27 cellular contexts compared by ENCODE assay signal in the genomic region with DNA sequence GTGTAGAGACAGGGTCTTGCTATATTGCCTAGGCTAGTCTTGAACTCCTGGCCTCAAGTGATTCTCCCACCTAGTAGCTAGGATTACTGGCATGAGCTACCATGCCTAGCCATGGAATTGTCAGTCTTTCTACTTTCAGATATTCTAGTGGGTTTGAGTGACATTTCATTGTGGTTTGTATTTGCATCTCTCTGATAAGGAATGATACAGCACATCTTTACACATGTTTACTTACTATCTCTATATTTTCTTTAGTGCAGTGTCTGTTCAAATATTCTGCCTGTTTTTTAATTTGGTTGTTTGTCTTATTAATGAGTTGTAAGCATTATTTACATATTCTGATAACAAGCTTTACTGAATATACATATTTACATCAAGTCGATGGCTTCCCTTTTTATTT.
"Had no signal": no experiment of that assay in that cellular context is flagged by ENCODE, and none has a peak within 500 bp of the region (broad histone marks: within the 10 kb centered on the region; RNA-seq: fewer than 3 reads in every experiment).

No MANE protein-coding gene starts in this region.

- H3K4me1 ChIP-seq: colonic mucosa, esophagus muscularis mucosa, esophagus squamous epithelium, foreskin keratinocyte, gastrocnemius medialis, gastroesophageal sphincter had no signal

- DNase-seq: colonic mucosa; cortex of kidney; dermis blood vessel endothelial cell; dorsolateral prefrontal cortex; effector CD4-positive, alpha-beta T cell; effector CD8-positive, alpha-beta T cell; effector memory CD4-positive, alpha-beta T cell; effector memory CD8-positive, alpha-beta T cell; erythroblast; esophagus squamous epithelium; foreskin fibroblast; foreskin keratinocyte; foreskin melanocyte; gastrocnemius medialis; glutamatergic neuron; head of caudate nucleus; heart left ventricle; heart right ventricle had no signal

- H3K27ac ChIP-seq: colonic mucosa, coronary artery, dorsolateral prefrontal cortex, epithelial cell of prostate, esophagus muscularis mucosa, esophagus squamous epithelium, foreskin keratinocyte, gastrocnemius medialis, gastroesophageal sphincter, heart left ventricle, heart right ventricle had no signal

- H3K9me3 ChIP-seq: colonic mucosa, gastrocnemius medialis had no signal

- FAIRE-seq: colon, endometrium, endothelial cell of umbilical vein, frontal cortex had no signal

- ATAC-seq: effector memory CD8-positive, alpha-beta T cell; esophagus mucosa; foreskin keratinocyte; gastrocnemius medialis; gastroesophageal sphincter; heart left ventricle; heart right ventricle had no signal

- H3K27me3 ChIP-seq: colonic mucosa, foreskin keratinocyte, heart left ventricle had no signal

- H3K4me3 ChIP-seq: colonic mucosa, coronary artery, dorsolateral prefrontal cortex, esophagus muscularis mucosa, esophagus squamous epithelium, gastrocnemius medialis, gastroesophageal sphincter, heart left ventricle, heart right ventricle had no signal

- H3K36me3 ChIP-seq: colonic mucosa, esophagus muscularis mucosa, esophagus squamous epithelium, gastrocnemius medialis, gastroesophageal sphincter, heart left ventricle, heart right ventricle had no signal
